Comparison of ENCODE assay signal across 2 cellular contexts in genomic region chr20:32971703-32972161, GRCh38.
TF ChIP-seq lines count a peak whose summit lies in the region.

No MANE protein-coding gene starts in this region.

TF ChIP-seq in IMR-90, 13 proteins besides CTCF, POLR2A, EP300 and RAD21:
- TF ChIP-seq RFX5 (IDR thresholded peaks at IDR 0.05; ENCODE audit: low read depth, low read length) = no peak
- no peak for TF ChIP-seq CEBPB (IDR thresholded peaks at IDR 0.05; ENCODE audit: low read depth, low read length)
- no peak for TF ChIP-seq BHLHE40 (IDR thresholded peaks at IDR 0.05; ENCODE audit: low read depth, low read length)
- TF ChIP-seq CHD1 (IDR thresholded peaks at IDR 0.05; ENCODE audit: low read depth, low read length) = no peak
- no peak for TF ChIP-seq MXI1 (IDR thresholded peaks at IDR 0.05; ENCODE audit: borderline replicate concordance, low read depth, low read length)

TF ChIP-seq in H1, 55 proteins besides CTCF, POLR2A, EP300 and RAD21:
- TF ChIP-seq ASH2L (IDR thresholded peaks at IDR 0.05; ENCODE audit: low read length) (no peak), CREB1 (IDR thresholded peaks at IDR 0.05) (no peak), CHD7 (IDR thresholded peaks at IDR 0.05; ENCODE audit: insufficient replicate concordance, low read length) (no peak), TAF7 (optimal IDR thresholded peaks at IDR 0.05; ENCODE audit: borderline replicate concordance, low read depth, low read length) (no peak), BCL11A (IDR thresholded peaks at IDR 0.05; ENCODE audit: low read depth in 2 of 2, low read length in 2 of 2) (no peak), RNF2 (IDR thresholded peaks at IDR 0.05; ENCODE audit: borderline replicate concordance, low read depth, low read length, missing control alignments, poor library complexity, severe bottlenecking) (no peak), GABPA (IDR thresholded peaks at IDR 0.05; ENCODE audit: borderline replicate concordance, insufficient read depth, low read length) (no peak), E2F6 (IDR thresholded peaks at IDR 0.05) (no peak), PHF8 (conservative IDR thresholded peaks at IDR 0.05; ENCODE audit: low read depth, low read length) (no peak), SAP30 (IDR thresholded peaks at IDR 0.05; ENCODE audit: insufficient read depth, insufficient replicate concordance, low read length) (no peak), TCF12 (IDR thresholded peaks at IDR 0.05; ENCODE audit: low read depth, low read length) (no peak), CHD1 (IDR thresholded peaks at IDR 0.05; ENCODE audit: low read depth, low read length) (no peak), HDAC2 (IDR thresholded peaks at IDR 0.05; ENCODE audit: borderline replicate concordance in 1 of 2, low read depth in 2 of 2, low read length in 2 of 2) (no peak)
